Comparison of ENCODE assay signal across 19 cellular contexts in genomic region chr1:14303011-14303410, GRCh38.
DNase-seq lines count a peak whose midpoint lies in the region; ATAC-seq and TF ChIP-seq lines count a peak whose summit lies in the region.
"Had no signal": no experiment of that assay in that cellular context is flagged by ENCODE, and none has a peak within 500 bp of the region (broad histone marks: within the 10 kb centered on the region; RNA-seq: fewer than 3 reads in every experiment).

No MANE protein-coding gene starts in this region.

- intact Hi-C loops in left ventricle myocardium inferior (cut with micrococcal nuclease): no loop called here
- intact Hi-C loops in heart left ventricle (cut with DNase I): no loop called here
- intact Hi-C loops in esophagus squamous epithelium (cut with DNase I): no loop called here
- intact Hi-C loops in lower leg skin (cut with DNase I; ENCODE audit: low total_unique reads): no loop called here
- intact Hi-C loops in transverse colon (cut with DNase I; ENCODE audit: low total_unique reads): no loop called here
- intact Hi-C loops in spleen (cut with DNase I; ENCODE audit: low total_unique reads): no loop called here

- TF ChIP-seq EP300 in transverse colon (IDR thresholded peaks at IDR 0.05; ENCODE audit: low read depth): no peak

- no peaks in the 10 kb centered on the region for H3K9me3 ChIP-seq in left ventricle myocardium inferior (replicated peaks)
- H3K9me3 ChIP-seq in heart left ventricle: no peaks in the 10 kb centered on the region
- H3K9me3 ChIP-seq in esophagus squamous epithelium: no peaks in the 10 kb centered on the region
- no peaks in the 10 kb centered on the region for H3K9me3 ChIP-seq in transverse colon
- no peaks in the 10 kb centered on the region for H3K9me3 ChIP-seq in spleen
- H3K9me3 ChIP-seq: BLaER1 treated with 17β-estradiol and CSF1 and Interleukin-3, amounts not matched to agents 10 nM and 100 nM had no signal

- H3K36me3 ChIP-seq in left ventricle myocardium inferior (no peaks in the 10 kb centered on the region), heart left ventricle (no peaks in the 10 kb centered on the region), esophagus squamous epithelium (no peaks in the 10 kb centered on the region), transverse colon (no peaks in the 10 kb centered on the region), spleen (no peaks in the 10 kb centered on the region)
- H3K36me3 ChIP-seq: BLaER1 treated with 17β-estradiol and CSF1 and Interleukin-3, amounts not matched to agents 10 nM and 100 nM had no signal

- in situ Hi-C loops in transverse colon (cut with MboI; ENCODE audit: low pct_ligation_motif_present in 1 of 4, low pct_unique_long_range_greater_than_20kb in 1 of 4, low sequenced_read_pairs in 3 of 4): no loop called here

- TF ChIP-seq POLR2A in heart left ventricle (IDR thresholded peaks at IDR 0.05): no peak
- no peak for TF ChIP-seq POLR2A in esophagus squamous epithelium (IDR thresholded peaks at IDR 0.05)
- no peak for TF ChIP-seq POLR2A in lower leg skin (IDR thresholded peaks at IDR 0.05)
- no peak for TF ChIP-seq POLR2A in transverse colon (IDR thresholded peaks at IDR 0.05)
- TF ChIP-seq POLR2A in spleen (IDR thresholded peaks at IDR 0.05): no peak

- 83 to 90% (median 86%) methylated on average over 5 of the region's 5 CpGs for WGBS in heart left ventricle, 4 donors
- 44 to 58% methylated on average over 3 to 5 of the region's 5 CpGs for WGBS in esophagus squamous epithelium, 2 donors
- WGBS in lower leg skin, 2 donors: 66 to 83% methylated on average over 5 of the region's 5 CpGs
- WGBS in transverse colon (ENCODE audit: low coverage in 1 of 2), 2 donors: 85 to 95% methylated on average over 3 to 5 of the region's 5 CpGs
- WGBS in spleen, 5 donors: 72 to 89% (median 77%) methylated on average over 5 of the region's 5 CpGs

- ATAC-seq in heart left ventricle: no peak
- ATAC-seq: CD8-positive, alpha-beta T cell; HCT116 had no signal

- H3K27ac ChIP-seq in left ventricle myocardium inferior (replicated peaks) (peak overlapping the region; percentile 61), heart left ventricle (no peak overlapping the region), esophagus squamous epithelium (peak overlapping the region; percentile 33 to 87 (median 65)), transverse colon (no peak overlapping the region), spleen (no peak overlapping the region)
- H3K27ac ChIP-seq: BLaER1 treated with 17β-estradiol and CSF1 and Interleukin-3, amounts not matched to agents 10 nM and 100 nM; HL-60 had no signal

- DNase-seq in left ventricle myocardium inferior (no peak), heart left ventricle (no peak), esophagus squamous epithelium (lab: John Stamatoyannopoulos, UW) (no peak), mucosa of gallbladder (ENCODE audit: low spot score) (peak; percentile 19), lower leg skin (ENCODE audit: low spot score in 2 of 2) (no peak), transverse colon (no peak), NCI-H2081 treated with DMSO at 0.1 percent for 48 hours (lab: John Stamatoyannopoulos, UW) (no peak), spleen (no peak)
- DNase-seq: 8988T; Calu3; CD8-positive, alpha-beta T cell; DMS79 treated with DMSO at 0.1 percent for 48 hours; GF-D8; GOT3; H7; HFFc6 had no signal

- TF ChIP-seq CTCF in left ventricle myocardium inferior (IDR thresholded peaks at IDR 0.05; ENCODE audit: borderline replicate concordance) (no peak), heart left ventricle (IDR thresholded peaks at IDR 0.05) (no peak), esophagus squamous epithelium (IDR thresholded peaks at IDR 0.05) (no peak), lower leg skin (IDR thresholded peaks at IDR 0.05) (no peak), transverse colon (IDR thresholded peaks at IDR 0.05) (no peak), spleen (IDR thresholded peaks at IDR 0.05 in 8 of 11, conservative IDR thresholded peaks at IDR 0.05 in 3 of 11) (no peak)

- H3K27me3 ChIP-seq in left ventricle myocardium inferior (ENCODE audit: low read depth) (peaks cover 30% of the 10 kb centered on the region), heart left ventricle (peaks cover 0 to 8% (median 0%) of the 10 kb centered on the region in 9 donors), esophagus squamous epithelium (no peaks in the 10 kb centered on the region), transverse colon (no peaks in the 10 kb centered on the region), spleen (replicated peaks in 1 of 7) (peaks cover 0 to 28% (median 0%) of the 10 kb centered on the region in 7 donors)
- H3K27me3 ChIP-seq: BLaER1 treated with 17β-estradiol and CSF1 and Interleukin-3, amounts not matched to agents 10 nM and 100 nM had no signal

- no peak overlapping the region for H3K4me3 ChIP-seq in left ventricle myocardium inferior
- no peak overlapping the region for H3K4me3 ChIP-seq in heart left ventricle
- no peak overlapping the region for H3K4me3 ChIP-seq in esophagus squamous epithelium
- no peak overlapping the region for H3K4me3 ChIP-seq in lower leg skin (ENCODE audit: low read depth, poor library complexity, severe bottlenecking)
- no peak overlapping the region for H3K4me3 ChIP-seq in transverse colon
- H3K4me3 ChIP-seq in spleen: no peak overlapping the region
- H3K4me3 ChIP-seq: BLaER1 treated with 17β-estradiol and CSF1 and Interleukin-3, amounts not matched to agents 10 nM and 100 nM had no signal

- H3K4me1 ChIP-seq in left ventricle myocardium inferior (peaks cover 4% of the 10 kb centered on the region), heart left ventricle (peaks cover 0 to 11% (median 0%) of the 10 kb centered on the region in 12 donors), esophagus squamous epithelium (peaks cover 31 to 85% (median 38%) of the 10 kb centered on the region in 3 donors), transverse colon (peaks cover 0 to 8% (median 0%) of the 10 kb centered on the region in 4 donors), spleen (no peaks in the 10 kb centered on the region)
- H3K4me1 ChIP-seq: BLaER1 treated with 17β-estradiol and CSF1 and Interleukin-3, amounts not matched to agents 10 nM and 100 nM had no signal

Comparison
In these comparisons a context has a peak if more than half of its experiments do, and no peak if none do; other contexts are left out.
1. H3K27ac ChIP-seq: peak in left ventricle myocardium inferior (single experiment) and esophagus squamous epithelium (4 of 4); none in heart left ventricle (0 of 12), transverse colon (0 of 4) and spleen (0 of 8).